In the genomic region with DNA sequence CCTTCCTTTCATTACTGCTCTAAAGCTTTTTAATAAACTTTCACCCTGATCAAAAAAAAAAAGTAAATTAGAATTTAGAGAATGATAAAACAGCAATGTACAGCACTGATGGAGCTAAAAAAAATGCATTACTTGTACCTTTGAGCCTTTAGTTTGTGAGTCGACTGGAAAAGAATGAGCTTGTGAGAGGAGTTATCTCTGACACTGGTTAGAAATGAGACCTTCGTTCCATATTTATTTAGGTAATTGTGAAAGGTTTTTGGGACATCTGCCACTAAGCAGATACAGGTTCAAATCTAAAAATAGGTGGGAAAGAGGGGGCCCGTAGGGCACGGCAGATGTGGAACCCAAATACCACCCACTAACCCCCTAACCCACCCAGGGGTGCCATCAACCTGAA, we compare ENCODE assay signal across 32 cellular contexts.
"Had no signal": no experiment of that assay in that cellular context is flagged by ENCODE, and none has a peak within 500 bp of the region (broad histone marks: within the 10 kb centered on the region; RNA-seq: fewer than 3 reads in every experiment).

No MANE protein-coding gene starts in this region.

- ATAC-seq: activated CD8-positive, alpha-beta T cell treated with anti-CD3 and anti-CD28 coated beads for 36 hours; activated naive CD4-positive, alpha-beta T cell treated with anti-CD3 and anti-CD28 coated beads, Interleukin-2, amount 50 U/mL, for 72 hours; activated T-cell treated with anti-CD3 and anti-CD28 coated beads, Interleukin-2, amount 50 U/mL, for 4 hours; activated T-cell treated with anti-CD3 and anti-CD28 coated beads, Interleukin-2, amount 50 U/mL, for 72 hours; activated T-helper 17 cell treated with anti-CD3 and anti-CD28 coated beads, Interleukin-2, amount 50 U/mL, for 72 hours; body of pancreas had no signal

- DNase-seq: activated B cell treated with CpG ODN at 0.5 μM for 24 hours; activated CD4-positive, alpha-beta memory T cell treated with anti-CD3 and anti-CD28 coated beads for 36 hours; activated CD4-positive, alpha-beta T cell treated with anti-CD3 and anti-CD28 coated beads for 4 hours; activated CD4-positive, alpha-beta T cell treated with anti-CD3 and anti-CD28 coated beads, Interleukin-2, amount 10 ng/mL, durations not matched to agents 24 days and 14 days; activated CD4-positive, alpha-beta T cell treated with anti-CD3 and anti-CD28 coated beads, Interleukin-2, amount 50 U/mL, for 1 hour; activated CD4-positive, alpha-beta T cell treated with anti-CD3 and anti-CD28 coated beads, Interleukin-2, amount 50 U/mL, for 4 hours; activated CD4-positive, CD25-positive, alpha-beta regulatory T cell treated with anti-CD3 and anti-CD28 coated beads, Interleukin-2, amount 50 U/mL, for 72 hours; activated CD8-positive, alpha-beta memory T cell treated with anti-CD3 and anti-CD28 coated beads, Interleukin-2, amount 50 U/mL, for 4 hours; activated CD8-positive, alpha-beta T cell treated with anti-CD3 and anti-CD28 coated beads for 36 hours; activated effector memory CD4-positive, alpha-beta T cell treated with anti-CD3 and anti-CD28 coated beads, Interleukin-2, amount 50 U/mL, for 16 hours; activated gamma-delta T cell treated with Interleukin-2 at 50 U/mL for 16 hours; activated naive CD4-positive, alpha-beta T cell; activated naive CD4-positive, alpha-beta T cell treated with anti-CD3 and anti-CD28 coated beads for 36 hours; activated naive CD4-positive, alpha-beta T cell treated with anti-CD3 and anti-CD28 coated beads, Interleukin-2, amount 50 U/mL, for 16 hours; activated naive CD8-positive, alpha-beta T cell treated with anti-CD3 and anti-CD28 coated beads for 36 hours; activated T-cell treated with anti-CD3 and anti-CD28 coated beads for 4 hours; activated T-cell treated with anti-CD3 and anti-CD28 coated beads, Interleukin-2, amount 50 U/mL, for 1 hour; activated T-cell treated with anti-CD3 and anti-CD28 coated beads, Interleukin-2, amount 50 U/mL, for 4 hours; activated T-cell treated with anti-CD3 and anti-CD28 coated beads, Interleukin-2, amount 50 U/mL, for 72 hours; adrenal gland; amniotic stem cell; aorta; body of pancreas; caudate nucleus; cerebellar nuclear complex; T-helper 1 cell; T-helper 2 cell; T-helper 9 cell had no signal

- H3K27ac ChIP-seq: adrenal gland, body of pancreas, cardiac muscle cell, VCaP had no signal

- H3K4me1 ChIP-seq: adrenal gland had no signal

- H3K36me3 ChIP-seq: adrenal gland, cardiac muscle cell had no signal

- H3K9me3 ChIP-seq: adrenal gland, body of pancreas had no signal

- H3K27me3 ChIP-seq: adrenal gland, body of pancreas, cardiac muscle cell had no signal

- H3K4me3 ChIP-seq: adrenal gland, body of pancreas, cardiac muscle cell had no signal
